Comparison of ENCODE assay signal across 8 cellular contexts in genomic region chr14:38208825-38209562, GRCh38. TPM values are rescaled to one million over a fixed set of nuclear protein-coding genes. Genes with fewer than 3 reads are reported as not detected.
DNase-seq lines count a peak whose midpoint lies in the region; ATAC-seq and TF ChIP-seq lines count a peak whose summit lies in the region.

No MANE protein-coding gene starts in this region.

- H3K27ac ChIP-seq in heart left ventricle (peak overlapping the region in 1 of 12 donors; percentile 29), rectal smooth muscle tissue (ENCODE audit: low read depth, low read length) (no peak overlapping the region)

- ATAC-seq in GM19438 (IDR thresholded peaks at IDR 0.05; ENCODE audit: low read depth, unreplicated experiment): peak; percentile 71
- ATAC-seq in T-helper 17 cell: peak; percentile 58
- ATAC-seq in heart left ventricle: peak in 3 of 4 donors; percentile 65 to 77 (median 70)
- ATAC-seq in GM18502 (IDR thresholded peaks at IDR 0.05; ENCODE audit: poor library complexity, unreplicated experiment): no peak
- ATAC-seq in GM21619 (IDR thresholded peaks at IDR 0.05; ENCODE audit: unreplicated experiment): no peak

- no peak overlapping the region for H3K27ac Mint-ChIP-seq in T-helper 17 cell

- TF ChIP-seq CTCF in heart left ventricle (IDR thresholded peaks at IDR 0.05): peak in 7 of 12 donors; percentile 7 to 33 (median 15)

- 1 to 2% (median 1%) methylated on average over 22 to 53 of the region's 53 CpGs for WGBS in heart left ventricle, 4 donors

- H3K4me1 ChIP-seq in heart left ventricle: peaks cover 0 to 30% (median 5%) of the 10 kb centered on the region in 12 donors
- no peaks in the 10 kb centered on the region for H3K4me1 ChIP-seq in rectal smooth muscle tissue (ENCODE audit: control insufficient read depth, insufficient read depth, low read length)

- peak overlapping the region; percentile 81 for H3K4me3 Mint-ChIP-seq in T-helper 17 cell

- DNase-seq in T-helper 17 cell (no peak), heart left ventricle (peak in 3 of 5 donors; percentile 11 to 56 (median 20)), MV-4-11 (lab: John Stamatoyannopoulos, UW) (no peak)
- DNase-seq in effector CD8-positive, alpha-beta T cell (lab: John Stamatoyannopoulos, UW): no peak

- H3K4me3 ChIP-seq in heart left ventricle (peak overlapping the region; percentile 16 to 61 (median 55)), rectal smooth muscle tissue (ENCODE audit: low read length) (peak overlapping the region; percentile 41)

- H3K36me3 Mint-ChIP-seq in T-helper 17 cell (ENCODE audit: low read depth): peaks cover 8% of the 10 kb centered on the region

- intact Hi-C loops in heart left ventricle (cut with DNase I): loop anchor here in 1 of 10 donors (10.0 kb wide), 1 partner anchor 304 kb away; no protein-coding TSS in a partner anchor

- H3K9me3 ChIP-seq in T-helper 17 cell (ENCODE audit: control insufficient read depth, low read length, poor library complexity, severe bottlenecking): no peaks in the 10 kb centered on the region
- peaks cover 0 to 11% (median 1%) of the 10 kb centered on the region in 12 donors for H3K9me3 ChIP-seq in heart left ventricle

- no peak for TF ChIP-seq POLR2A in heart left ventricle (IDR thresholded peaks at IDR 0.05)

- peaks cover 56% of the 10 kb centered on the region for H3K27me3 Mint-ChIP-seq in T-helper 17 cell

- no peak overlapping the region for H3K9ac ChIP-seq in rectal smooth muscle tissue (ENCODE audit: low read length)

- no peaks in the 10 kb centered on the region for H3K36me3 ChIP-seq in heart left ventricle
- H3K36me3 ChIP-seq in rectal smooth muscle tissue (ENCODE audit: control insufficient read depth, insufficient read depth, low read length): no peaks in the 10 kb centered on the region

- peaks cover 11% of the 10 kb centered on the region for H3K4me1 Mint-ChIP-seq in T-helper 17 cell

- H3K27me3 ChIP-seq in heart left ventricle: peaks cover 0 to 58% (median 38%) of the 10 kb centered on the region in 9 donors
- H3K27me3 ChIP-seq in rectal smooth muscle tissue (ENCODE audit: control insufficient read depth, insufficient read depth, low read length): peaks cover 9% of the 10 kb centered on the region

RNA-seq across cellular contexts. Expression of gene SSTR1, which starts 1.3 kb away (rescaled TPM):
- not detected for total RNA-seq in T-helper 17 cell
- 1 to 10 TPM in 2 of 9 donors, under 1 TPM in 7; 0.12 to 2.6 (median 0.69) TPM for total RNA-seq in heart left ventricle
- under 1 TPM; 0.23 to 0.44 TPM for polyA plus RNA-seq in heart left ventricle

RNA-seq across cellular contexts. Expression of gene CLEC14A, which starts 46.9 kb away (rescaled TPM):
- total RNA-seq in T-helper 17 cell (not detected), heart left ventricle (10 to 100 TPM; 23.6 to 59.9 (median 31.3) TPM)
- polyA plus RNA-seq in heart left ventricle: 10 to 100 TPM; 20.6 to 61.7 TPM

Comparison
In these comparisons a context has a peak if more than half of its experiments do, and no peak if none do; other contexts are left out.
1. ATAC-seq: peak in GM19438 (single experiment), T-helper 17 cell (single experiment) and heart left ventricle (3 of 4); none in GM18502 (single experiment) and GM21619 (single experiment).
2. DNase-seq: peak in heart left ventricle (3 of 5); none in T-helper 17 cell (0 of 3), effector CD8-positive, alpha-beta T cell (single experiment) and MV-4-11 (single experiment).
3. RNA of gene CLEC14A, which starts 46.9 kb away (total RNA-seq): 23.6 to 59.9 TPM in heart left ventricle; not detected in T-helper 17 cell; every median in the first group is over 10 times any median in the second.